1 cellular context compared by ENCODE assay signal in genomic region chr10:34184901-34185386, GRCh38.
TF ChIP-seq lines count a peak whose summit lies in the region.

No MANE protein-coding gene starts in this region.

TF ChIP-seq in liver, 16 proteins besides CTCF, POLR2A, EP300 and RAD21 (continued from another document):
- TF ChIP-seq, protein P1, sequence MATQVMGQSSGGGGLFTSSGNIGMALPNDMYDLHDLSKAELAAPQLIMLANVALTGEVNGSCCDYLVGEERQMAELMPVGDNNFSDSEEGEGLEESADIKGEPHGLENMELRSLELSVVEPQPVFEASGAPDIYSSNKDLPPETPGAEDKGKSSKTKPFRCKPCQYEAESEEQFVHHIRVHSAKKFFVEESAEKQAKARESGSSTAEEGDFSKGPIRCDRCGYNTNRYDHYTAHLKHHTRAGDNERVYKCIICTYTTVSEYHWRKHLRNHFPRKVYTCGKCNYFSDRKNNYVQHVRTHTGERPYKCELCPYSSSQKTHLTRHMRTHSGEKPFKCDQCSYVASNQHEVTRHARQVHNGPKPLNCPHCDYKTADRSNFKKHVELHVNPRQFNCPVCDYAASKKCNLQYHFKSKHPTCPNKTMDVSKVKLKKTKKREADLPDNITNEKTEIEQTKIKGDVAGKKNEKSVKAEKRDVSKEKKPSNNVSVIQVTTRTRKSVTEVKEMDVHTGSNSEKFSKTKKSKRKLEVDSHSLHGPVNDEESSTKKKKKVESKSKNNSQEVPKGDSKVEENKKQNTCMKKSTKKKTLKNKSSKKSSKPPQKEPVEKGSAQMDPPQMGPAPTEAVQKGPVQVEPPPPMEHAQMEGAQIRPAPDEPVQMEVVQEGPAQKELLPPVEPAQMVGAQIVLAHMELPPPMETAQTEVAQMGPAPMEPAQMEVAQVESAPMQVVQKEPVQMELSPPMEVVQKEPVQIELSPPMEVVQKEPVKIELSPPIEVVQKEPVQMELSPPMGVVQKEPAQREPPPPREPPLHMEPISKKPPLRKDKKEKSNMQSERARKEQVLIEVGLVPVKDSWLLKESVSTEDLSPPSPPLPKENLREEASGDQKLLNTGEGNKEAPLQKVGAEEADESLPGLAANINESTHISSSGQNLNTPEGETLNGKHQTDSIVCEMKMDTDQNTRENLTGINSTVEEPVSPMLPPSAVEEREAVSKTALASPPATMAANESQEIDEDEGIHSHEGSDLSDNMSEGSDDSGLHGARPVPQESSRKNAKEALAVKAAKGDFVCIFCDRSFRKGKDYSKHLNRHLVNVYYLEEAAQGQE (IDR thresholded peaks at IDR 0.05) = peak; percentile 44
- no peak for TF ChIP-seq YY1 (IDR thresholded peaks at IDR 0.05)
- TF ChIP-seq RXRA (IDR thresholded peaks at IDR 0.05) = peak in 1 of 2 donors; percentile 53
- no peak for TF ChIP-seq FOXA1 (IDR thresholded peaks at IDR 0.05)
- TF ChIP-seq, protein P2, sequence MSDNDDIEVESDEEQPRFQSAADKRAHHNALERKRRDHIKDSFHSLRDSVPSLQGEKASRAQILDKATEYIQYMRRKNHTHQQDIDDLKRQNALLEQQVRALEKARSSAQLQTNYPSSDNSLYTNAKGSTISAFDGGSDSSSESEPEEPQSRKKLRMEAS (IDR thresholded peaks at IDR 0.05) = no peak
- TF ChIP-seq HNF4G (IDR thresholded peaks at IDR 0.05) = no peak
- TF ChIP-seq GABPA (IDR thresholded peaks at IDR 0.05 in 1 of 2, conservative IDR thresholded peaks at IDR 0.05 in 1 of 2) = no peak
- TF ChIP-seq NR2F2 (IDR thresholded peaks at IDR 0.05) = no peak
